ENCODE assay signal across 1 cellular context in the genomic region with DNA sequence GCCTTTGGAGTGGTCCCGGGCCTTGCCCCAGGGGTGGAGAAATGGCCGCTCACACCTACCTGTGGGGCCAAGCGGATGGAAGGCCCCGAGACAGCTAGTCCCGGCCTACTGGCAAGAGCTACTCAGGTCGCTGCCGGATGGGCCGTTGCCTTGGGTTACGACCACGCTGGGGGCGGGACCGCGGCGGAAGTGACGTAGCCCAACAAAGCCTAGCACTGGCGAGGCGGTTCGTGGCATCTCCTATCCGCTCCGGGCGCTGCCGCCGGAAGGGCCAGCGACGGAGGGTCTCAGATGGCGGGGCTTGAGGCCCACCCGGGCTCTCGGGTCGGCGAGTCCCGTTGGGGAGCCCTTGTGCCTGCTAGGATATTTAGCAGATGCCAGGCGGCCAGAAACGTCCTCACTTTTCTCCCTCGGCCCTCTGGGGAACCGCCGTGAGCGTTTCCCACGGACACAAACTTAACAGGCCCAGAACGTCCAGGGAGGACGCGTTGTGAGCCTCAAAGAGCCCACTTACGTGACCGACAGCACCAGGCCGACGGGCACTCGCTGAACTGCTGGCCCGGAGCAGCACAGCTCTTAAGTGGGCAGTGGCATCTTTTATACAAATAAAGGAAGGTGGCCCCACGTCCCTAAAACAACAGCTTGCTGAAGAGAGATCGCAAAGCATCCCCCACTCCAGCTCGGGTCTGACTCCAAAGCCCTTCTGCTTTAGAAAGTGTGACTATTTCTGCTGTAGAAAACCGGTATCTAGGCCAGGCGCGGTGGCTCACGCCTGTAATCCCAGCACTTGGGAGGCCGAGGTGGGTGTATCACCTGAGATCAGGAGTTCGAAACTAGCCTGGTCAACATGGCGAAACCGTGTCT.
TF ChIP-seq lines count a peak whose summit lies in the region.

Gene C16orf46, minus strand, starts transcription at position 162 of the 864 bp plus-strand sequence. CDS start 13,283 bp downstream, outside the sequence.

TF ChIP-seq in WTC11, 78 proteins besides CTCF, POLR2A, EP300 and RAD21 (continued from another document):
- no peak for TF ChIP-seq ZNF425 (CRISPR knock-in tag; conservative IDR thresholded peaks at IDR 0.05)
